ENCODE assay signal across 23 cellular contexts in the genomic region with DNA sequence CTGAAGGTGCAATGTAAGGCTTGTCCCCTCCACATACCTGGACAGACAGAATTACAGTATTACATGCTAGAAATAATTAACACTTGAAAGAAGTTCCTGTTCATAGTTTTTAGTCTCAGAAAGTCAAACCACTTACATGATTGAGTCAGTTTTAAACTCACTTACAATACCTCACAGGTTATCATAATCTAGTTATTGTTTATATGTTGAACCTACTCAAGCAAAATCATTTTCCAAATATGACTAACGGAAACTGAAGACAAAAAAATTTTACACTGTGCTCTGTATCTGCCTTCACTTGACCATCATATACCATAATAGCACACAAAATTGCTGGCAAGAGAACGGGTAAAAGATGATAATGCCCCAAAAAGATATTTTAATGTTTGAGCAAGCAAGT.
"Had no signal": no experiment of that assay in that cellular context is flagged by ENCODE, and none has a peak within 500 bp of the region (broad histone marks: within the 10 kb centered on the region; RNA-seq: fewer than 3 reads in every experiment).

No MANE protein-coding gene starts in this region.

- H3K27me3 Mint-ChIP-seq: dendritic cell treated with granulocyte-macrophage colony-stimulating factor and Interleukin-4, amounts not matched to agents 40 ng/mL and 50 ng/mL, for 4 days; naive thymus-derived CD8-positive, alpha-beta T cell; stimulated activated memory B cell treated with anti-CD40 and anti-IgM and Interleukin-4, amounts not matched to agents 10 μg/mL and 1 μg/mL and 100 μg/mL, for 72 hours had no signal

- H3K27ac Mint-ChIP-seq: dendritic cell treated with granulocyte-macrophage colony-stimulating factor and Interleukin-4, amounts not matched to agents 40 ng/mL and 50 ng/mL, for 4 days; stimulated activated memory B cell treated with anti-CD40 and anti-IgM and Interleukin-4, amounts not matched to agents 10 μg/mL and 1 μg/mL and 100 μg/mL, for 72 hours had no signal

- DNase-seq: colonic mucosa; effector CD8-positive, alpha-beta T cell; foreskin keratinocyte; heart left ventricle; left cardiac atrium; left lung; mesendoderm; naive thymus-derived CD8-positive, alpha-beta T cell; occipital lobe; ovary; posterior cingulate gyrus; psoas muscle; right cardiac atrium; sigmoid colon; stimulated activated CD4-positive, alpha-beta T cell treated with anti-CD3 and anti-CD28 coated beads, Interleukin-2, amount 100 ng/mL, for 24 hours; stimulated activated CD4-positive, alpha-beta T cell treated with anti-CD3 and anti-CD28 coated beads, Interleukin-4, amount 100 ng/mL, for 24 hours; stimulated activated naive CD8-positive, alpha-beta T cell treated with anti-CD3 and anti-CD28 coated beads, Interleukin-15, Interleukin-2, amounts not matched to agents 100 U/mL and 50 U/mL, for 24 hours; transverse colon; upper lobe of right lung; uterus had no signal

- H3K4me3 Mint-ChIP-seq: dendritic cell treated with granulocyte-macrophage colony-stimulating factor and Interleukin-4, amounts not matched to agents 40 ng/mL and 50 ng/mL, for 4 days; naive thymus-derived CD8-positive, alpha-beta T cell; stimulated activated memory B cell treated with anti-CD40 and anti-IgM and Interleukin-4, amounts not matched to agents 10 μg/mL and 1 μg/mL and 100 μg/mL, for 72 hours had no signal

- ATAC-seq: foreskin keratinocyte; gastroesophageal sphincter; heart left ventricle; left cardiac atrium; left lung; naive thymus-derived CD8-positive, alpha-beta T cell; psoas muscle; right cardiac atrium; stimulated activated memory B cell treated with anti-CD40 and anti-IgM and Interleukin-4, amounts not matched to agents 10 μg/mL and 1 μg/mL and 100 μg/mL, for 72 hours; stimulated activated naive CD8-positive, alpha-beta T cell treated with anti-CD3 and anti-CD28 coated beads, Interleukin-15, Interleukin-2, amounts not matched to agents 100 U/mL and 50 U/mL, for 24 hours; upper lobe of right lung had no signal

- H3K9me3 Mint-ChIP-seq: dendritic cell treated with granulocyte-macrophage colony-stimulating factor and Interleukin-4, amounts not matched to agents 40 ng/mL and 50 ng/mL, for 4 days; naive thymus-derived CD8-positive, alpha-beta T cell; stimulated activated memory B cell treated with anti-CD40 and anti-IgM and Interleukin-4, amounts not matched to agents 10 μg/mL and 1 μg/mL and 100 μg/mL, for 72 hours had no signal
